In genomic region chr4:175833574-175834350, GRCh38 we compare ENCODE assay signal across 19 cellular contexts. TPM values are rescaled to one million over a fixed set of nuclear protein-coding genes. Genes with fewer than 3 reads are reported as not detected.
DNase-seq lines count a peak whose midpoint lies in the region; FAIRE-seq and TF ChIP-seq lines count a peak whose summit lies in the region.
"Had no signal": no experiment of that assay in that cellular context is flagged by ENCODE, and none has a peak within 500 bp of the region (broad histone marks: within the 10 kb centered on the region; RNA-seq: fewer than 3 reads in every experiment).

No MANE protein-coding gene starts in this region.

- in situ Hi-C loops in GM13977 (cut with MboI; ENCODE audit: low pct_unique_long_range_greater_than_20kb, low sequenced_read_pairs, unreplicated experiment) = no loop called here

- no peak for TF ChIP-seq CTCF in GM06990 (IDR thresholded peaks at IDR 0.05; ENCODE audit: insufficient read depth, low read length, poor library complexity, severe bottlenecking)
- TF ChIP-seq CTCF in bronchial epithelial cell (IDR thresholded peaks at IDR 0.05; ENCODE audit: insufficient read depth, low read length, severe bottlenecking) = no peak
- no peak for TF ChIP-seq CTCF in GM13977 (IDR thresholded peaks at IDR 0.05; ENCODE audit: extremely low read depth, insufficient read depth, missing control alignments)

- no peaks in the 10 kb centered on the region for H3K36me3 ChIP-seq in GM06990 (ENCODE audit: control insufficient read depth, insufficient read depth, low read length)
- no peaks in the 10 kb centered on the region for H3K36me3 ChIP-seq in bronchial epithelial cell (ENCODE audit: control insufficient read depth, insufficient read depth, low read length)
- H3K36me3 ChIP-seq: adrenal gland, pancreas had no signal

- H3K27me3 ChIP-seq in GM06990 (replicated peaks; ENCODE audit: control insufficient read depth, insufficient read depth, low read length) (no peaks in the 10 kb centered on the region), bronchial epithelial cell (ENCODE audit: control insufficient read depth, insufficient read depth, low read length) (no peaks in the 10 kb centered on the region)
- H3K27me3 ChIP-seq: adrenal gland, hepatocyte, pancreas had no signal

- peak; percentile 26 for DNase-seq in GM06990 (ENCODE audit: extremely low read depth, insufficient read length)
- peak; percentile 61 for DNase-seq in NCI-H1105 (lab: John Stamatoyannopoulos, UW)
- peak; percentile 0 for DNase-seq in bronchial epithelial cell (ENCODE audit: low read depth)
- DNase-seq in occipital lobe (lab: John Stamatoyannopoulos, UW) = peak; percentile 24
- no peak for DNase-seq in AG08396 (ENCODE audit: low spot score)
- DNase-seq in GM13977 (ENCODE audit: low spot score) = no peak
- no peak for DNase-seq in central memory CD4-positive, alpha-beta T cell
- no peak for DNase-seq in NCI-H2029 treated with DMSO at 0.1 percent for 48 hours (lab: John Stamatoyannopoulos, UW)
- DNase-seq: activated CD4-positive, CD25-positive, alpha-beta regulatory T cell; adrenal gland; Calu3; KG1; left colon; mucosa of descending colon; NCI-H1694; NCI-H774; pancreas had no signal

- no peak for FAIRE-seq in bronchial epithelial cell (lab: Jason Lieb, UNC)
- FAIRE-seq: GM19239, pancreas had no signal

- no peak overlapping the region for H3K4me3 ChIP-seq in GM06990 (replicated peaks; ENCODE audit: low read depth, low read length)
- H3K4me3 ChIP-seq in bronchial epithelial cell (ENCODE audit: low read depth, low read length) = no peak overlapping the region
- H3K4me3 ChIP-seq: adrenal gland, hepatocyte, mucosa of descending colon, pancreas had no signal

RNA-seq across cellular contexts. Expression of gene GPM6A, which starts 21.7 kb away (rescaled TPM):
- total RNA-seq in bronchial epithelial cell = not detected in 2 replicates
- 2,823 TPM for total RNA-seq in occipital lobe

Comparison
In these comparisons a context has a peak if more than half of its experiments do, and no peak if none do; other contexts are left out.
1. DNase-seq: peak in GM06990 (single experiment), NCI-H1105 (single experiment), bronchial epithelial cell (single experiment) and occipital lobe (single experiment); none in AG08396 (single experiment), GM13977 (single experiment), central memory CD4-positive, alpha-beta T cell (single experiment) and NCI-H2029 treated with DMSO at 0.1 percent for 48 hours (single experiment).
2. RNA of gene GPM6A, which starts 21.7 kb away (total RNA-seq): 2,823 TPM in occipital lobe (single experiment); not detected in bronchial epithelial cell; every median in the first group is over 1,000 times any median in the second.